2 cellular contexts compared by ENCODE assay signal in the genomic region with DNA sequence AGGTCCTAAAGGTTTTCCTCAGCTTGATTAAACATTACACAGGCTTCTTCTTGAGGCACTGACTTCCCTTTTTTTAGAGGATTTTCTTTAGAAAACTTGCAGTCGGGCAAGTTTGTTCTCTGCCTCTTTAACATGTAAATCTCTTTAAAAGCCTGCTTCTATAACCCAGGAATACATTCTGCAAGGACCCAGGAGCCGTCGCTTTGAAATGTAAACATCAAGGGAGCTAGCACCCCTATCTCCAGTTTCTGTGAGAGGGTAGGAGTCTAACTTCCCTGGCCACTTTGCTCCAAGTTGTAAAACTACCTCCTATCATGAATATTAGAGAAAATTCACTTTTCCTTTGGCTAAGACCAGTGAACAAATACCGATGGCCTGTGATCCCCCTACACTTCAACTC.
TF ChIP-seq lines count a peak whose summit lies in the region.

No MANE protein-coding gene starts in this region.

TF ChIP-seq in IMR-90, 13 proteins besides CTCF, POLR2A, EP300 and RAD21:
- no peak for TF ChIP-seq BHLHE40 (IDR thresholded peaks at IDR 0.05; ENCODE audit: low read depth, low read length)
- TF ChIP-seq, protein P1, sequence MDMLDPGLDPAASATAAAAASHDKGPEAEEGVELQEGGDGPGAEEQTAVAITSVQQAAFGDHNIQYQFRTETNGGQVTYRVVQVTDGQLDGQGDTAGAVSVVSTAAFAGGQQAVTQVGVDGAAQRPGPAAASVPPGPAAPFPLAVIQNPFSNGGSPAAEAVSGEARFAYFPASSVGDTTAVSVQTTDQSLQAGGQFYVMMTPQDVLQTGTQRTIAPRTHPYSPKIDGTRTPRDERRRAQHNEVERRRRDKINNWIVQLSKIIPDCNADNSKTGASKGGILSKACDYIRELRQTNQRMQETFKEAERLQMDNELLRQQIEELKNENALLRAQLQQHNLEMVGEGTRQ (IDR thresholded peaks at IDR 0.05; ENCODE audit: low read depth, low read length) = no peak
- no peak for TF ChIP-seq CEBPB (IDR thresholded peaks at IDR 0.05; ENCODE audit: low read depth, low read length)
- TF ChIP-seq RFX5 (IDR thresholded peaks at IDR 0.05; ENCODE audit: low read depth, low read length) = no peak
- no peak for TF ChIP-seq NFE2L2 (IDR thresholded peaks at IDR 0.05; ENCODE audit: low read depth, low read length)
- no peak for TF ChIP-seq MXI1 (IDR thresholded peaks at IDR 0.05; ENCODE audit: borderline replicate concordance, low read depth, low read length)
- no peak for TF ChIP-seq SMC3 (IDR thresholded peaks at IDR 0.05; ENCODE audit: low read depth, low read length)
- no peak for TF ChIP-seq FOS (IDR thresholded peaks at IDR 0.05; ENCODE audit: low read depth, low read length)
- no peak for TF ChIP-seq CHD1 (IDR thresholded peaks at IDR 0.05; ENCODE audit: low read depth, low read length)
- TF ChIP-seq RCOR1 (IDR thresholded peaks at IDR 0.05; ENCODE audit: insufficient replicate concordance, low read length) = no peak

TF ChIP-seq in H1, 55 proteins besides CTCF, POLR2A, EP300 and RAD21:
- no peak for TF ChIP-seq SP4 (IDR thresholded peaks at IDR 0.05; ENCODE audit: low read length)
- TF ChIP-seq EGR1 (IDR thresholded peaks at IDR 0.05; ENCODE audit: borderline replicate concordance, low read depth, low read length) = peak; percentile 34; the same call in 1 of the 2 replicates
- peak; percentile 61; the same call in 1 of the 2 replicates for TF ChIP-seq SP1 (IDR thresholded peaks at IDR 0.05; ENCODE audit: low read depth, low read length)
- peak; percentile 57 for TF ChIP-seq NANOG (IDR thresholded peaks at IDR 0.05; ENCODE audit: insufficient read depth, low read depth, low read length, poor library complexity, severe bottlenecking)
- no peak for TF ChIP-seq HDAC2 (IDR thresholded peaks at IDR 0.05; ENCODE audit: borderline replicate concordance in 1 of 2, low read depth in 2 of 2, low read length in 2 of 2)
- TF ChIP-seq POLR2AphosphoS5 (IDR thresholded peaks at IDR 0.05; ENCODE audit: low read depth, low read length) = peak; percentile 90
- TF ChIP-seq, protein P2, sequence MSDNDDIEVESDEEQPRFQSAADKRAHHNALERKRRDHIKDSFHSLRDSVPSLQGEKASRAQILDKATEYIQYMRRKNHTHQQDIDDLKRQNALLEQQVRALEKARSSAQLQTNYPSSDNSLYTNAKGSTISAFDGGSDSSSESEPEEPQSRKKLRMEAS (IDR thresholded peaks at IDR 0.05) = no peak
- TF ChIP-seq, protein P3, sequence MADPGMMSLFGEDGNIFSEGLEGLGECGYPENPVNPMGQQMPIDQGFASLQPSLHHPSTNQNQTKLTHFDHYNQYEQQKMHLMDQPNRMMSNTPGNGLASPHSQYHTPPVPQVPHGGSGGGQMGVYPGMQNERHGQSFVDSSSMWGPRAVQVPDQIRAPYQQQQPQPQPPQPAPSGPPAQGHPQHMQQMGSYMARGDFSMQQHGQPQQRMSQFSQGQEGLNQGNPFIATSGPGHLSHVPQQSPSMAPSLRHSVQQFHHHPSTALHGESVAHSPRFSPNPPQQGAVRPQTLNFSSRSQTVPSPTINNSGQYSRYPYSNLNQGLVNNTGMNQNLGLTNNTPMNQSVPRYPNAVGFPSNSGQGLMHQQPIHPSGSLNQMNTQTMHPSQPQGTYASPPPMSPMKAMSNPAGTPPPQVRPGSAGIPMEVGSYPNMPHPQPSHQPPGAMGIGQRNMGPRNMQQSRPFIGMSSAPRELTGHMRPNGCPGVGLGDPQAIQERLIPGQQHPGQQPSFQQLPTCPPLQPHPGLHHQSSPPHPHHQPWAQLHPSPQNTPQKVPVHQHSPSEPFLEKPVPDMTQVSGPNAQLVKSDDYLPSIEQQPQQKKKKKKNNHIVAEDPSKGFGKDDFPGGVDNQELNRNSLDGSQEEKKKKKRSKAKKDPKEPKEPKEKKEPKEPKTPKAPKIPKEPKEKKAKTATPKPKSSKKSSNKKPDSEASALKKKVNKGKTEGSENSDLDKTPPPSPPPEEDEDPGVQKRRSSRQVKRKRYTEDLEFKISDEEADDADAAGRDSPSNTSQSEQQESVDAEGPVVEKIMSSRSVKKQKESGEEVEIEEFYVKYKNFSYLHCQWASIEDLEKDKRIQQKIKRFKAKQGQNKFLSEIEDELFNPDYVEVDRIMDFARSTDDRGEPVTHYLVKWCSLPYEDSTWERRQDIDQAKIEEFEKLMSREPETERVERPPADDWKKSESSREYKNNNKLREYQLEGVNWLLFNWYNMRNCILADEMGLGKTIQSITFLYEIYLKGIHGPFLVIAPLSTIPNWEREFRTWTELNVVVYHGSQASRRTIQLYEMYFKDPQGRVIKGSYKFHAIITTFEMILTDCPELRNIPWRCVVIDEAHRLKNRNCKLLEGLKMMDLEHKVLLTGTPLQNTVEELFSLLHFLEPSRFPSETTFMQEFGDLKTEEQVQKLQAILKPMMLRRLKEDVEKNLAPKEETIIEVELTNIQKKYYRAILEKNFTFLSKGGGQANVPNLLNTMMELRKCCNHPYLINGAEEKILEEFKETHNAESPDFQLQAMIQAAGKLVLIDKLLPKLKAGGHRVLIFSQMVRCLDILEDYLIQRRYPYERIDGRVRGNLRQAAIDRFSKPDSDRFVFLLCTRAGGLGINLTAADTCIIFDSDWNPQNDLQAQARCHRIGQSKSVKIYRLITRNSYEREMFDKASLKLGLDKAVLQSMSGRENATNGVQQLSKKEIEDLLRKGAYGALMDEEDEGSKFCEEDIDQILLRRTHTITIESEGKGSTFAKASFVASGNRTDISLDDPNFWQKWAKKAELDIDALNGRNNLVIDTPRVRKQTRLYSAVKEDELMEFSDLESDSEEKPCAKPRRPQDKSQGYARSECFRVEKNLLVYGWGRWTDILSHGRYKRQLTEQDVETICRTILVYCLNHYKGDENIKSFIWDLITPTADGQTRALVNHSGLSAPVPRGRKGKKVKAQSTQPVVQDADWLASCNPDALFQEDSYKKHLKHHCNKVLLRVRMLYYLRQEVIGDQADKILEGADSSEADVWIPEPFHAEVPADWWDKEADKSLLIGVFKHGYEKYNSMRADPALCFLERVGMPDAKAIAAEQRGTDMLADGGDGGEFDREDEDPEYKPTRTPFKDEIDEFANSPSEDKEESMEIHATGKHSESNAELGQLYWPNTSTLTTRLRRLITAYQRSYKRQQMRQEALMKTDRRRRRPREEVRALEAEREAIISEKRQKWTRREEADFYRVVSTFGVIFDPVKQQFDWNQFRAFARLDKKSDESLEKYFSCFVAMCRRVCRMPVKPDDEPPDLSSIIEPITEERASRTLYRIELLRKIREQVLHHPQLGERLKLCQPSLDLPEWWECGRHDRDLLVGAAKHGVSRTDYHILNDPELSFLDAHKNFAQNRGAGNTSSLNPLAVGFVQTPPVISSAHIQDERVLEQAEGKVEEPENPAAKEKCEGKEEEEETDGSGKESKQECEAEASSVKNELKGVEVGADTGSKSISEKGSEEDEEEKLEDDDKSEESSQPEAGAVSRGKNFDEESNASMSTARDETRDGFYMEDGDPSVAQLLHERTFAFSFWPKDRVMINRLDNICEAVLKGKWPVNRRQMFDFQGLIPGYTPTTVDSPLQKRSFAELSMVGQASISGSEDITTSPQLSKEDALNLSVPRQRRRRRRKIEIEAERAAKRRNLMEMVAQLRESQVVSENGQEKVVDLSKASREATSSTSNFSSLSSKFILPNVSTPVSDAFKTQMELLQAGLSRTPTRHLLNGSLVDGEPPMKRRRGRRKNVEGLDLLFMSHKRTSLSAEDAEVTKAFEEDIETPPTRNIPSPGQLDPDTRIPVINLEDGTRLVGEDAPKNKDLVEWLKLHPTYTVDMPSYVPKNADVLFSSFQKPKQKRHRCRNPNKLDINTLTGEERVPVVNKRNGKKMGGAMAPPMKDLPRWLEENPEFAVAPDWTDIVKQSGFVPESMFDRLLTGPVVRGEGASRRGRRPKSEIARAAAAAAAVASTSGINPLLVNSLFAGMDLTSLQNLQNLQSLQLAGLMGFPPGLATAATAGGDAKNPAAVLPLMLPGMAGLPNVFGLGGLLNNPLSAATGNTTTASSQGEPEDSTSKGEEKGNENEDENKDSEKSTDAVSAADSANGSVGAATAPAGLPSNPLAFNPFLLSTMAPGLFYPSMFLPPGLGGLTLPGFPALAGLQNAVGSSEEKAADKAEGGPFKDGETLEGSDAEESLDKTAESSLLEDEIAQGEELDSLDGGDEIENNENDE (IDR thresholded peaks at IDR 0.05; ENCODE audit: insufficient replicate concordance, low read length) = peak; percentile 83
- TF ChIP-seq TBP (IDR thresholded peaks at IDR 0.05; ENCODE audit: low read depth, low read length) = no peak
- TF ChIP-seq TCF12 (IDR thresholded peaks at IDR 0.05; ENCODE audit: low read depth, low read length) = peak; percentile 72; the same call in 1 of the 2 replicates
- TF ChIP-seq, protein P4, sequence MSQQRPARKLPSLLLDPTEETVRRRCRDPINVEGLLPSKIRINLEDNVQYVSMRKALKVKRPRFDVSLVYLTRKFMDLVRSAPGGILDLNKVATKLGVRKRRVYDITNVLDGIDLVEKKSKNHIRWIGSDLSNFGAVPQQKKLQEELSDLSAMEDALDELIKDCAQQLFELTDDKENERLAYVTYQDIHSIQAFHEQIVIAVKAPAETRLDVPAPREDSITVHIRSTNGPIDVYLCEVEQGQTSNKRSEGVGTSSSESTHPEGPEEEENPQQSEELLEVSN (IDR thresholded peaks at IDR 0.05) = no peak
- peak; percentile 66; the same call in 1 of the 2 replicates for TF ChIP-seq POU5F1 (IDR thresholded peaks at IDR 0.05; ENCODE audit: low read depth, low read length)
